ENCODE assay signal across 1 cellular context in genomic region chr7:108569381-108570145, GRCh38.
TF ChIP-seq lines count a peak whose summit lies in the region.

Gene DNAJB9 (plus strand): TSS chr7:108569874. CDS start chr7:108571727, 1,853 bp downstream.
A gene with protein sequence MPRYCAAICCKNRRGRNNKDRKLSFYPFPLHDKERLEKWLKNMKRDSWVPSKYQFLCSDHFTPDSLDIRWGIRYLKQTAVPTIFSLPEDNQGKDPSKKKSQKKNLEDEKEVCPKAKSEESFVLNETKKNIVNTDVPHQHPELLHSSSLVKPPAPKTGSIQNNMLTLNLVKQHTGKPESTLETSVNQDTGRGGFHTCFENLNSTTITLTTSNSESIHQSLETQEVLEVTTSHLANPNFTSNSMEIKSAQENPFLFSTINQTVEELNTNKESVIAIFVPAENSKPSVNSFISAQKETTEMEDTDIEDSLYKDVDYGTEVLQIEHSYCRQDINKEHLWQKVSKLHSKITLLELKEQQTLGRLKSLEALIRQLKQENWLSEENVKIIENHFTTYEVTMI (minus strand): TSS chr7:108569706. CDS start chr7:108569569, 137 bp downstream.

TF ChIP-seq in HepG2, 621 proteins besides CTCF, POLR2A, EP300 and RAD21 (continued from another document and continues in another):
- TF ChIP-seq, protein P1, sequence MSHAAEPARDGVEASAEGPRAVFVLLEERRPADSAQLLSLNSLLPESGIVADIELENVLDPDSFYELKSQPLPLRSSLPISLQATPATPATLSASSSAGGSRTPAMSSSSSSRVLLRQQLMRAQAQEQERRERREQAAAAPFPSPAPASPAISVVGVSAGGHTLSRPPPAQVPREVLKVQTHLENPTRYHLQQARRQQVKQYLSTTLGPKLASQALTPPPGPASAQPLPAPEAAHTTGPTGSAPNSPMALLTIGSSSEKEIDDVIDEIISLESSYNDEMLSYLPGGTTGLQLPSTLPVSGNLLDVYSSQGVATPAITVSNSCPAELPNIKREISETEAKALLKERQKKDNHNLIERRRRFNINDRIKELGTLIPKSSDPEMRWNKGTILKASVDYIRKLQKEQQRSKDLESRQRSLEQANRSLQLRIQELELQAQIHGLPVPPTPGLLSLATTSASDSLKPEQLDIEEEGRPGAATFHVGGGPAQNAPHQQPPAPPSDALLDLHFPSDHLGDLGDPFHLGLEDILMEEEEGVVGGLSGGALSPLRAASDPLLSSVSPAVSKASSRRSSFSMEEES (CRISPR knock-in tag; IDR thresholded peaks at IDR 0.05): peak; percentile 91
- peak; percentile 42 for TF ChIP-seq ZBTB26 (CRISPR knock-in tag; IDR thresholded peaks at IDR 0.05; ENCODE audit: borderline replicate concordance)
- no peak for TF ChIP-seq PRDM4 (CRISPR knock-in tag; IDR thresholded peaks at IDR 0.05; ENCODE audit: borderline replicate concordance)
- peak; percentile 87 for TF ChIP-seq ZNF280D (CRISPR knock-in tag; IDR thresholded peaks at IDR 0.05)
- peak; percentile 92 for TF ChIP-seq ZNF772 (CRISPR knock-in tag; IDR thresholded peaks at IDR 0.05)
- no peak for TF ChIP-seq ZNF263 (CRISPR knock-in tag; IDR thresholded peaks at IDR 0.05)
- TF ChIP-seq, protein P2, sequence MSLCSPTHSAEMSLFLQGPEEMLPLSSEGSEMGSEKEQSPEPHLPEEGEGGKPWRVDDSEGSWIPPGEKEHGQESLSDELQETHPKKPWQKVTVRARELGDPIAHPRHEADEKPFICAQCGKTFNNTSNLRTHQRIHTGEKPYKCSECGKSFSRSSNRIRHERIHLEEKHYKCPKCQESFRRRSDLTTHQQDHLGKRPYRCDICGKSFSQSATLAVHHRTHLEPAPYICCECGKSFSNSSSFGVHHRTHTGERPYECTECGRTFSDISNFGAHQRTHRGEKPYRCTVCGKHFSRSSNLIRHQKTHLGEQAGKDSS (CRISPR knock-in tag; IDR thresholded peaks at IDR 0.05; ENCODE audit: borderline replicate concordance, low read depth): 0 out of 2 replicates have a peak, but pooled peaks have one; percentile 29
- TF ChIP-seq RFXAP (CRISPR knock-in tag; IDR thresholded peaks at IDR 0.05; ENCODE audit: borderline replicate concordance): peak; percentile 69
- no peak for TF ChIP-seq PRPF4 (IDR thresholded peaks at IDR 0.05; ENCODE audit: low read depth, low read length, poor library complexity, severe bottlenecking)
- no peak for TF ChIP-seq NFRKB (IDR thresholded peaks at IDR 0.05)
- peak; percentile 80; the same call in 1 of the 2 replicates for TF ChIP-seq ZNF556 (CRISPR knock-in tag; IDR thresholded peaks at IDR 0.05; ENCODE audit: borderline replicate concordance)
- TF ChIP-seq JUN (CRISPR knock-in tag; IDR thresholded peaks at IDR 0.05): peak; percentile 53; the same call in 1 of the 2 replicates
- peak; percentile 75; the same call in 1 of the 2 replicates for TF ChIP-seq ZNF558 (CRISPR knock-in tag; IDR thresholded peaks at IDR 0.05; ENCODE audit: borderline replicate concordance)
- no peak; the same call in 1 of the 2 replicates for TF ChIP-seq SNAI1 (CRISPR knock-in tag; IDR thresholded peaks at IDR 0.05; ENCODE audit: borderline replicate concordance)
- peak; percentile 76 for TF ChIP-seq ZBTB20 (CRISPR knock-in tag; IDR thresholded peaks at IDR 0.05; ENCODE audit: borderline replicate concordance, low read depth)
- TF ChIP-seq ZC3H13 (CRISPR knock-in tag; IDR thresholded peaks at IDR 0.05): peak; percentile 75
- TF ChIP-seq PRMT3 (CRISPR knock-in tag; IDR thresholded peaks at IDR 0.05; ENCODE audit: borderline replicate concordance, low read depth): peak; percentile 83; the same call in 1 of the 2 replicates
- no peak for TF ChIP-seq ZFP36L2 (CRISPR knock-in tag; IDR thresholded peaks at IDR 0.05)
- TF ChIP-seq, protein P3, sequence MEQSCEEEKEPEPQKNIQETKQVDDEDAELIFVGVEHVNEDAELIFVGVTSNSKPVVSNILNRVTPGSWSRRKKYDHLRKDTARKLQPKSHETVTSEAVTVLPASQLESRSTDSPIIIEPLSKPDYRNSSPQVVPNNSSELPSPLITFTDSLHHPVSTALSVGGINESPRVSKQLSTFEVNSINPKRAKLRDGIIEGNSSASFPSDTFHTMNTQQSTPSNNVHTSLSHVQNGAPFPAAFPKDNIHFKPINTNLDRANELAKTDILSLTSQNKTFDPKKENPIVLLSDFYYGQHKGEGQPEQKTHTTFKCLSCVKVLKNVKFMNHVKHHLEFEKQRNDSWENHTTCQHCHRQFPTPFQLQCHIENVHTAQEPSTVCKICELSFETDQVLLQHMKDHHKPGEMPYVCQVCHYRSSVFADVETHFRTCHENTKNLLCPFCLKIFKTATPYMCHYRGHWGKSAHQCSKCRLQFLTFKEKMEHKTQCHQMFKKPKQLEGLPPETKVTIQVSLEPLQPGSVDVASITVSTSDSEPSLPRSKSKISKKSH (CRISPR knock-in tag; IDR thresholded peaks at IDR 0.05; ENCODE audit: borderline replicate concordance): peak; percentile 91
- TF ChIP-seq ZNF547 (CRISPR knock-in tag; IDR thresholded peaks at IDR 0.05): peak; percentile 87
- TF ChIP-seq, protein P4, sequence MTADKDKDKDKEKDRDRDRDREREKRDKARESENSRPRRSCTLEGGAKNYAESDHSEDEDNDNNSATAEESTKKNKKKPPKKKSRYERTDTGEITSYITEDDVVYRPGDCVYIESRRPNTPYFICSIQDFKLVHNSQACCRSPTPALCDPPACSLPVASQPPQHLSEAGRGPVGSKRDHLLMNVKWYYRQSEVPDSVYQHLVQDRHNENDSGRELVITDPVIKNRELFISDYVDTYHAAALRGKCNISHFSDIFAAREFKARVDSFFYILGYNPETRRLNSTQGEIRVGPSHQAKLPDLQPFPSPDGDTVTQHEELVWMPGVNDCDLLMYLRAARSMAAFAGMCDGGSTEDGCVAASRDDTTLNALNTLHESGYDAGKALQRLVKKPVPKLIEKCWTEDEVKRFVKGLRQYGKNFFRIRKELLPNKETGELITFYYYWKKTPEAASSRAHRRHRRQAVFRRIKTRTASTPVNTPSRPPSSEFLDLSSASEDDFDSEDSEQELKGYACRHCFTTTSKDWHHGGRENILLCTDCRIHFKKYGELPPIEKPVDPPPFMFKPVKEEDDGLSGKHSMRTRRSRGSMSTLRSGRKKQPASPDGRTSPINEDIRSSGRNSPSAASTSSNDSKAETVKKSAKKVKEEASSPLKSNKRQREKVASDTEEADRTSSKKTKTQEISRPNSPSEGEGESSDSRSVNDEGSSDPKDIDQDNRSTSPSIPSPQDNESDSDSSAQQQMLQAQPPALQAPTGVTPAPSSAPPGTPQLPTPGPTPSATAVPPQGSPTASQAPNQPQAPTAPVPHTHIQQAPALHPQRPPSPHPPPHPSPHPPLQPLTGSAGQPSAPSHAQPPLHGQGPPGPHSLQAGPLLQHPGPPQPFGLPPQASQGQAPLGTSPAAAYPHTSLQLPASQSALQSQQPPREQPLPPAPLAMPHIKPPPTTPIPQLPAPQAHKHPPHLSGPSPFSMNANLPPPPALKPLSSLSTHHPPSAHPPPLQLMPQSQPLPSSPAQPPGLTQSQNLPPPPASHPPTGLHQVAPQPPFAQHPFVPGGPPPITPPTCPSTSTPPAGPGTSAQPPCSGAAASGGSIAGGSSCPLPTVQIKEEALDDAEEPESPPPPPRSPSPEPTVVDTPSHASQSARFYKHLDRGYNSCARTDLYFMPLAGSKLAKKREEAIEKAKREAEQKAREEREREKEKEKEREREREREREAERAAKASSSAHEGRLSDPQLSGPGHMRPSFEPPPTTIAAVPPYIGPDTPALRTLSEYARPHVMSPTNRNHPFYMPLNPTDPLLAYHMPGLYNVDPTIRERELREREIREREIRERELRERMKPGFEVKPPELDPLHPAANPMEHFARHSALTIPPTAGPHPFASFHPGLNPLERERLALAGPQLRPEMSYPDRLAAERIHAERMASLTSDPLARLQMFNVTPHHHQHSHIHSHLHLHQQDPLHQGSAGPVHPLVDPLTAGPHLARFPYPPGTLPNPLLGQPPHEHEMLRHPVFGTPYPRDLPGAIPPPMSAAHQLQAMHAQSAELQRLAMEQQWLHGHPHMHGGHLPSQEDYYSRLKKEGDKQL (CRISPR knock-in tag; IDR thresholded peaks at IDR 0.05; ENCODE audit: low read depth): peak; percentile 27; the same call in 1 of the 2 replicates
- TF ChIP-seq, protein P5, sequence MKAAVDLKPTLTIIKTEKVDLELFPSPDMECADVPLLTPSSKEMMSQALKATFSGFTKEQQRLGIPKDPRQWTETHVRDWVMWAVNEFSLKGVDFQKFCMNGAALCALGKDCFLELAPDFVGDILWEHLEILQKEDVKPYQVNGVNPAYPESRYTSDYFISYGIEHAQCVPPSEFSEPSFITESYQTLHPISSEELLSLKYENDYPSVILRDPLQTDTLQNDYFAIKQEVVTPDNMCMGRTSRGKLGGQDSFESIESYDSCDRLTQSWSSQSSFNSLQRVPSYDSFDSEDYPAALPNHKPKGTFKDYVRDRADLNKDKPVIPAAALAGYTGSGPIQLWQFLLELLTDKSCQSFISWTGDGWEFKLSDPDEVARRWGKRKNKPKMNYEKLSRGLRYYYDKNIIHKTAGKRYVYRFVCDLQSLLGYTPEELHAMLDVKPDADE (CRISPR knock-in tag; IDR thresholded peaks at IDR 0.05): peak; percentile 31; the same call in 1 of the 2 replicates
- peak; percentile 92 for TF ChIP-seq SPEN (CRISPR knock-in tag; IDR thresholded peaks at IDR 0.05; ENCODE audit: low read depth)
- no peak; the same call in 1 of the 2 replicates for TF ChIP-seq HNRNPL (IDR thresholded peaks at IDR 0.05; ENCODE audit: low read depth, low read length)
- peak; percentile 83 for TF ChIP-seq U2AF1 (optimal IDR thresholded peaks at IDR 0.05; ENCODE audit: low read depth, low read length)
- TF ChIP-seq ZNF75D (CRISPR knock-in tag; IDR thresholded peaks at IDR 0.05; ENCODE audit: borderline replicate concordance): no peak
- peak; percentile 28; the same call in 1 of the 2 replicates for TF ChIP-seq ZNF446 (CRISPR knock-in tag; IDR thresholded peaks at IDR 0.05)
- TF ChIP-seq TAF1 (CRISPR knock-in tag; IDR thresholded peaks at IDR 0.05): peak; percentile 95
- TF ChIP-seq ZFP36L1 (CRISPR knock-in tag; IDR thresholded peaks at IDR 0.05): 0 out of 2 replicates have a peak, but pooled peaks have one; percentile 47
- TF ChIP-seq, protein P6, sequence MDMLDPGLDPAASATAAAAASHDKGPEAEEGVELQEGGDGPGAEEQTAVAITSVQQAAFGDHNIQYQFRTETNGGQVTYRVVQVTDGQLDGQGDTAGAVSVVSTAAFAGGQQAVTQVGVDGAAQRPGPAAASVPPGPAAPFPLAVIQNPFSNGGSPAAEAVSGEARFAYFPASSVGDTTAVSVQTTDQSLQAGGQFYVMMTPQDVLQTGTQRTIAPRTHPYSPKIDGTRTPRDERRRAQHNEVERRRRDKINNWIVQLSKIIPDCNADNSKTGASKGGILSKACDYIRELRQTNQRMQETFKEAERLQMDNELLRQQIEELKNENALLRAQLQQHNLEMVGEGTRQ (IDR thresholded peaks at IDR 0.05; ENCODE audit: low read depth, low read length): peak; percentile 98
- TF ChIP-seq, protein P6 (CRISPR knock-in tag; IDR thresholded peaks at IDR 0.05; ENCODE audit: borderline replicate concordance): peak; percentile 100
- no peak for TF ChIP-seq SP1 (IDR thresholded peaks at IDR 0.05)
- peak; percentile 56; the same call in 1 of the 2 replicates for TF ChIP-seq SP1 (CRISPR knock-in tag; IDR thresholded peaks at IDR 0.05)
- peak; percentile 92 for TF ChIP-seq POGZ (CRISPR knock-in tag; IDR thresholded peaks at IDR 0.05)
- TF ChIP-seq ZBTB8A (CRISPR knock-in tag; IDR thresholded peaks at IDR 0.05; ENCODE audit: borderline replicate concordance, low read depth): peak; percentile 29; the same call in 1 of the 2 replicates
- TF ChIP-seq CREM (IDR thresholded peaks at IDR 0.05): peak; percentile 89
- TF ChIP-seq CREM (CRISPR knock-in tag; IDR thresholded peaks at IDR 0.05): no peak
